8 cellular contexts compared by ENCODE assay signal in genomic region chr5:140038373-140038957, GRCh38. TPM values are rescaled to one million over a fixed set of nuclear protein-coding genes. Genes with fewer than 3 reads are reported as not detected.
DNase-seq lines count a peak whose midpoint lies in the region; ATAC-seq and TF ChIP-seq lines count a peak whose summit lies in the region.

No MANE protein-coding gene starts in this region.

- in situ Hi-C loops in astrocyte of the spinal cord (cut with HindIII; ENCODE audit: low sequenced_read_pairs), result no loop called here

- no peaks in the 10 kb centered on the region for H3K36me3 Mint-ChIP-seq in activated CD8-positive, alpha-beta T cell treated with anti-CD3 and anti-CD28 coated beads for 36 hours (ENCODE audit: low read depth)

- H3K4me1 Mint-ChIP-seq in activated CD8-positive, alpha-beta T cell treated with anti-CD3 and anti-CD28 coated beads for 36 hours (ENCODE audit: low read depth), result peaks cover 8% of the 10 kb centered on the region

- TF ChIP-seq POLR2A in lower leg skin (IDR thresholded peaks at IDR 0.05), result no peak

- POLR2A ChIA-PET in activated CD8-positive, alpha-beta T cell treated with anti-CD3 and anti-CD28 coated beads for 36 hours (lab: Charles Lee), result interaction anchor here (0.8 kb wide), 1 partner anchor 115 kb away, joined by 4 read pairs; no protein-coding TSS in a partner anchor

- intact Hi-C loops in activated CD8-positive, alpha-beta T cell treated with anti-CD3 and anti-CD28 coated beads for 36 hours (cut with micrococcal nuclease), result no loop called here
- intact Hi-C loops in lower leg skin (cut with DNase I; ENCODE audit: low total_unique reads), result no loop called here

- H3K4me3 Mint-ChIP-seq in activated CD8-positive, alpha-beta T cell treated with anti-CD3 and anti-CD28 coated beads for 36 hours, result no peak overlapping the region

- H3K4me3 ChIP-seq in H7 (ENCODE audit: insufficient read depth, low read depth, low read length) (no peak overlapping the region), astrocyte of the spinal cord (ENCODE audit: low read depth, low read length) (peak overlapping the region; percentile 40), lower leg skin (ENCODE audit: low read depth, poor library complexity, severe bottlenecking) (no peak overlapping the region)

- no peaks in the 10 kb centered on the region for H3K9me3 Mint-ChIP-seq in activated CD8-positive, alpha-beta T cell treated with anti-CD3 and anti-CD28 coated beads for 36 hours

- DNase-seq in Ammon's horn (ENCODE audit: low spot score) (peak; percentile 25), H7 (peak; percentile 28), astrocyte of the spinal cord (ENCODE audit: low read depth, low spot score) (peak; percentile 70), lung microvascular endothelial cell (ENCODE audit: low read depth in 2 of 2) (peak; percentile 34 to 54), HuH-7.5 (ENCODE audit: low spot score) (no peak), lower leg skin (ENCODE audit: low spot score in 2 of 2) (no peak)
- no peak for DNase-seq in activated CD8-positive, alpha-beta T cell treated with anti-CD3 and anti-CD28 coated beads for 36 hours

- WGBS in lower leg skin, 2 donors, result 28 to 29% methylated on average over 7 of the region's 7 CpGs

- CTCF ChIA-PET in activated CD8-positive, alpha-beta T cell treated with anti-CD3 and anti-CD28 coated beads for 36 hours (lab: Charles Lee), result interaction anchor here (0.9 kb wide), 1 partner anchor 263 kb away, joined by 3 read pairs; no protein-coding TSS in a partner anchor

- H3K27ac Mint-ChIP-seq in activated CD8-positive, alpha-beta T cell treated with anti-CD3 and anti-CD28 coated beads for 36 hours, result no peak overlapping the region

- peaks cover 48% of the 10 kb centered on the region for H3K27me3 ChIP-seq in H7 (ENCODE audit: control insufficient read depth, insufficient read depth, low read length)

- ATAC-seq in activated CD8-positive, alpha-beta T cell treated with anti-CD3 and anti-CD28 coated beads for 36 hours, result no peak
- ATAC-seq in GM21619 (IDR thresholded peaks at IDR 0.05; ENCODE audit: unreplicated experiment), result no peak

- peaks cover 50% of the 10 kb centered on the region for H3K27me3 Mint-ChIP-seq in activated CD8-positive, alpha-beta T cell treated with anti-CD3 and anti-CD28 coated beads for 36 hours

- TF ChIP-seq CTCF in astrocyte of the spinal cord (IDR thresholded peaks at IDR 0.05; ENCODE audit: low read depth, low read length) (no peak), lower leg skin (IDR thresholded peaks at IDR 0.05) (no peak)
- TF ChIP-seq CTCF in activated CD8-positive, alpha-beta T cell treated with anti-CD3 and anti-CD28 coated beads for 36 hours (IDR thresholded peaks at IDR 0.05), result no peak

- no peaks in the 10 kb centered on the region for H3K36me3 ChIP-seq in H7 (replicated peaks; ENCODE audit: control insufficient read depth, insufficient read depth, low read length)

RNA-seq across cellular contexts. Expression of gene NRG2, which starts 4.6 kb away (rescaled TPM):
- 0.24 TPM in 1 of 2 replicates, not detected in the other for total RNA-seq in H7 (2014; rRNA removed; shearing (Covaris generic))
- total RNA-seq in lung microvascular endothelial cell (0.20 and 0.44 TPM in 2 replicates), lower leg skin (1 to 10 TPM; 5.3 to 8.8 (median 7.5) TPM)
- total RNA-seq in activated CD8-positive, alpha-beta T cell treated with anti-CD3 and anti-CD28 coated beads for 36 hours, result under 1 TPM in 1 of 2 experiments, not detected in 1; 0.11 TPM

Comparison
In these comparisons a context has a peak if more than half of its experiments do, and no peak if none do; other contexts are left out.
1. DNase-seq: peak in Ammon's horn (single experiment), H7 (single experiment), astrocyte of the spinal cord (single experiment) and lung microvascular endothelial cell (2 of 2); none in activated CD8-positive, alpha-beta T cell treated with anti-CD3 and anti-CD28 coated beads for 36 hours (single experiment), HuH-7.5 (single experiment) and lower leg skin (0 of 2).